ENCODE assay signal across 8 cellular contexts in the genomic region with DNA sequence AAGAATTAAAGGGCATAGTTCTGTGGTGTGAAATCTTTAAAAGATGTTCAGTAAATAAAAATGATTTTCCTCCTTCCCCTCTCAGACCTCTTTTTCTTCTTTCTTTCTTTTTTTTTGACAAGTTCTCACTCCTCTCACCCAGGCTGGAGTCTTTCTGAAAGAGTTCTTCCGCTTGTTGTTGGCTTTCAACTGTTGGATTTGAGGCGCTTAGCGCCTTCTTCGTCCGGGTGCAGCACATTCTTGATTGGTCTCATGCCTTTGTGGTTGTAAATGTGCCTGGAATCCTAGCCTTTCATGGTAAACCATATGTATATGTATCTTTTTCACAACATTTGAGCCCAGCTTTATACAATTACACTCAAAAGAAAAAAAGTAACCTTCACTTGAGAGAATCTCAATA. TPM values are rescaled to one million over a fixed set of nuclear protein-coding genes. Genes with fewer than 3 reads are reported as not detected.
DNase-seq lines count a peak whose midpoint lies in the region; ATAC-seq and TF ChIP-seq lines count a peak whose summit lies in the region.

No MANE protein-coding gene starts in this region.

- H3K4me3 ChIP-seq in AG04449 (ENCODE audit: low read depth, low read length): peak overlapping the region; percentile 81
- peak overlapping the region; percentile 94 for H3K4me3 ChIP-seq in HUES6 (ENCODE audit: low read depth, low read length)
- peak overlapping the region; percentile 79 for H3K4me3 ChIP-seq in astrocyte of the cerebellum (ENCODE audit: low read depth, low read length)

- TF ChIP-seq CTCF in AG04449 (IDR thresholded peaks at IDR 0.05; ENCODE audit: insufficient read depth, low read length, missing control alignments): no peak
- no peak for TF ChIP-seq CTCF in astrocyte of the cerebellum (IDR thresholded peaks at IDR 0.05; ENCODE audit: low read depth, low read length, missing control alignments)
- TF ChIP-seq CTCF in mesothelial cell of epicardium (IDR thresholded peaks at IDR 0.05; ENCODE audit: unreplicated experiment): no peak

- H3K36me3 Mint-ChIP-seq in mesothelial cell of epicardium: peaks cover 15% of the 10 kb centered on the region

- CTCF ChIA-PET in AG04449 (lab: Yijun Ruan, JAX): interaction anchor here (1.0 to 8.2 kb wide), 2 partner anchors 14 to 194 kb away, joined by 3 to 58 read pairs; no protein-coding TSS in a partner anchor

- peaks cover 3% of the 10 kb centered on the region for H3K9me3 ChIP-seq in HUES6 (ENCODE audit: control insufficient read depth, insufficient read depth, low read depth, low read length)

- no peaks in the 10 kb centered on the region for H3K27me3 Mint-ChIP-seq in mesothelial cell of epicardium (ENCODE audit: low read depth)

- in situ Hi-C loops in astrocyte of the cerebellum (cut with HindIII; ENCODE audit: low sequenced_read_pairs): no loop called here

- peak overlapping the region; percentile 99 for H3K4me3 Mint-ChIP-seq in mesothelial cell of epicardium

- no peak for DNase-seq in AG04449 (ENCODE audit: low read depth, low spot score)
- DNase-seq in astrocyte of the cerebellum (ENCODE audit: low read depth): no peak
- DNase-seq in mesothelial cell of epicardium (ENCODE audit: low spot score in 2 of 2, unreplicated experiment in 2 of 2): no peak
- no peak for DNase-seq in effector CD8-positive, alpha-beta T cell (lab: John Stamatoyannopoulos, UW)
- no peak for DNase-seq in NCI-H524 treated with DMSO at 0.1 percent for 48 hours (lab: John Stamatoyannopoulos, UW)
- DNase-seq in NCI-H2171 treated with DMSO at 0.1 percent for 48 hours (lab: John Stamatoyannopoulos, UW): no peak

- ATAC-seq in GM19455 (IDR thresholded peaks at IDR 0.05; ENCODE audit: unreplicated experiment): no peak

- no peaks in the 10 kb centered on the region for H3K9me3 Mint-ChIP-seq in mesothelial cell of epicardium

- H3K27ac Mint-ChIP-seq in mesothelial cell of epicardium: peak overlapping the region; percentile 98

- peaks cover 53% of the 10 kb centered on the region for H3K4me1 Mint-ChIP-seq in mesothelial cell of epicardium

- H3K27ac ChIP-seq in HUES6 (ENCODE audit: low read depth, low read length): peak overlapping the region; percentile 87

- H3K27me3 ChIP-seq in HUES6 (ENCODE audit: control insufficient read depth, insufficient read depth, low read length): no peaks in the 10 kb centered on the region

- H3K4me1 ChIP-seq in HUES6 (ENCODE audit: control insufficient read depth, insufficient read depth, low read length): peaks cover 3% of the 10 kb centered on the region; the same call in 1 of the 2 replicates

- POLR2A ChIA-PET in AG04449 (lab: Yijun Ruan, JAX): no interaction called here

- peak overlapping the region; percentile 93 for H3K9ac ChIP-seq in HUES6 (ENCODE audit: low read length)

- no peaks in the 10 kb centered on the region; the same call in 1 of the 2 replicates for H3K36me3 ChIP-seq in HUES6 (ENCODE audit: control insufficient read depth, insufficient read depth, low read length)

RNA-seq across cellular contexts. Expression of a gene that starts 1.0 kb away (rescaled TPM):
- 10.3 to 11.4 TPM (median 10.6 TPM) in 3 replicates for total RNA-seq in mesothelial cell of epicardium
